Comparison of ENCODE assay signal across 9 cellular contexts in genomic region chr2:73630662-73631266, GRCh38. TPM values are rescaled to one million over a fixed set of nuclear protein-coding genes. Genes with fewer than 3 reads are reported as not detected.
A peak's percentile ranks its signal among the peaks of the same experiment; 100 is the strongest.
DNase-seq lines count a peak whose midpoint lies in the region; ATAC-seq and TF ChIP-seq lines count a peak whose summit lies in the region.
"Not testable (repeated sequence)": the region's sequence is repeated elsewhere in the genome, so short reads cannot be mapped to it uniquely, and the experiment has no call there.
"Had no signal": no experiment of that assay in that cellular context is flagged by ENCODE, and none has a peak within 500 bp of the region (broad histone marks: within the 10 kb centered on the region; RNA-seq: fewer than 3 reads in every experiment).

No MANE protein-coding gene starts in this region.

- not testable (repeated sequence) for H3K4me3 Mint-ChIP-seq in GM23338; glutamatergic neuron (ENCODE audit: unreplicated experiment); naive B cell

- not testable (repeated sequence) for H3K27me3 ChIP-seq in GM06990 (replicated peaks; ENCODE audit: control insufficient read depth, insufficient read depth, low read length); GM23338 (ENCODE audit: insufficient read depth); SK-N-SH (ENCODE audit: insufficient read depth)

- H3K36me3 Mint-ChIP-seq in GM23338 (ENCODE audit: low read depth); naive B cell: not testable (repeated sequence)
- H3K36me3 Mint-ChIP-seq in glutamatergic neuron (ENCODE audit: unreplicated experiment) = peaks cover 11% of the 10 kb centered on the region

- in situ Hi-C loops in KBM-7 (cut with MboI; ENCODE audit: low pct_unique_long_range_greater_than_20kb, low sequenced_read_pairs) = not testable (repeated sequence)

- H3K9ac ChIP-seq in SK-N-SH = not testable (repeated sequence)

- WGBS in SK-N-SH (ENCODE audit: low lambda C conversion rate) = 21% methylated on average over 2 of the region's 2 CpGs

- H3K4me2 ChIP-seq in GM23338, SK-N-SH: not testable (repeated sequence)

- not testable (repeated sequence) for H3K36me3 ChIP-seq in GM06990 (ENCODE audit: control insufficient read depth, insufficient read depth, low read length); GM23338 (ENCODE audit: insufficient read depth); SK-N-SH (replicated peaks in 1 of 2; ENCODE audit: control insufficient read depth in 1 of 2, insufficient read depth in 2 of 2, low read length in 1 of 2)

- H3K4me1 ChIP-seq in GM23338 (ENCODE audit: insufficient read depth); SK-N-SH (ENCODE audit: control insufficient read depth in 1 of 2, insufficient read depth in 2 of 2, low read depth in 1 of 2, low read length in 1 of 2): not testable (repeated sequence)

- CTCF ChIA-PET in SK-N-SH (lab: Yijun Ruan, JAX) = interaction anchor here (1.3 kb wide), 1 partner anchor 25 kb away, joined by 3 read pairs; no protein-coding TSS in a partner anchor

- POLR2A ChIA-PET in SK-N-SH (lab: Yijun Ruan, JAX) = not testable (repeated sequence)

- H2AFZ ChIP-seq in GM23338; SK-N-SH (ENCODE audit: low read depth): not testable (repeated sequence)

- H4K20me1 ChIP-seq in GM23338 (replicated peaks; ENCODE audit: insufficient read depth); SK-N-SH (ENCODE audit: insufficient read depth): not testable (repeated sequence)

- H3K4me1 Mint-ChIP-seq in GM23338; glutamatergic neuron (ENCODE audit: low read depth, unreplicated experiment); naive B cell: not testable (repeated sequence)

- not testable (repeated sequence) for H3K27ac Mint-ChIP-seq in GM23338; glutamatergic neuron (ENCODE audit: unreplicated experiment); naive B cell

- H3K9me3 Mint-ChIP-seq in GM23338; glutamatergic neuron (ENCODE audit: unreplicated experiment): not testable (repeated sequence)
- H3K9me3 Mint-ChIP-seq in naive B cell = peaks cover 0 to 14% (median 3%) of the 10 kb centered on the region in 7 donors

- ATAC-seq in GM23338 (peak; percentile 98), naive B cell (ENCODE audit: low read depth in 2 of 2) (peak; percentile 62 to 68)

- H3K9me3 ChIP-seq in SK-N-SH = not testable (repeated sequence)

- peak; percentile 65 for TF ChIP-seq CTCF in GM06990 (IDR thresholded peaks at IDR 0.05; ENCODE audit: insufficient read depth, low read length, poor library complexity, severe bottlenecking)
- TF ChIP-seq CTCF in GM23338 (conservative IDR thresholded peaks at IDR 0.05; ENCODE audit: low read depth in 2 of 2) = peak; percentile 40 to 51
- peak; percentile 46 for TF ChIP-seq CTCF in SK-N-SH (IDR thresholded peaks at IDR 0.05)
- peak; percentile 70 for TF ChIP-seq CTCF in glutamatergic neuron (IDR thresholded peaks at IDR 0.05; ENCODE audit: partially characterized antibody, unreplicated experiment)

- peak; percentile 13; the same call in 1 of the 2 replicates for TF ChIP-seq RAD21 in SK-N-SH (IDR thresholded peaks at IDR 0.05; ENCODE audit: low read length)

- not testable (repeated sequence) for TF ChIP-seq EP300 in SK-N-SH (IDR thresholded peaks at IDR 0.05; ENCODE audit: borderline replicate concordance in 1 of 2, low read depth in 1 of 2, low read length in 1 of 2)

- DNase-seq in GM06990 (ENCODE audit: extremely low read depth, insufficient read length); SK-N-SH; glutamatergic neuron: not testable (repeated sequence)
- peak; percentile 12 for DNase-seq in GM23338 (ENCODE audit: low spot score)
- peak; percentile 66 for DNase-seq in KBM-7
- peak; percentile 13 for DNase-seq in astrocyte of the hippocampus (ENCODE audit: low read depth, low spot score)
- peak; percentile 1 for DNase-seq in naive B cell

- not testable (repeated sequence) for H3K4me3 ChIP-seq in GM06990 (replicated peaks; ENCODE audit: low read depth, low read length); GM23338; SK-N-SH (ENCODE audit: low read depth in 2 of 2, low read length in 1 of 2)

- not testable (repeated sequence) for H3K79me2 ChIP-seq in GM23338 (replicated peaks; ENCODE audit: insufficient read depth); SK-N-SH (ENCODE audit: insufficient read depth)

- H3F3A ChIP-seq in GM23338 (replicated peaks; ENCODE audit: low read depth); SK-N-SH (replicated peaks; ENCODE audit: insufficient read depth): not testable (repeated sequence)

- H3K27ac ChIP-seq in GM23338 (ENCODE audit: low read depth); SK-N-SH (ENCODE audit: low read depth in 2 of 2, low read length in 1 of 2): not testable (repeated sequence)

- H3K9me2 ChIP-seq in GM23338 (ENCODE audit: insufficient read depth); SK-N-SH: not testable (repeated sequence)

- H3K27me3 Mint-ChIP-seq in GM23338 (ENCODE audit: insufficient read depth, low read depth, poor library complexity); glutamatergic neuron (ENCODE audit: unreplicated experiment); naive B cell: not testable (repeated sequence)

RNA-seq across cellular contexts. Expression of gene NAT8, which starts 11.5 kb away (rescaled TPM):
- not detected in 2 replicates for total RNA-seq in GM23338 (2014; rRNA removed; shearing (Covaris generic))
- not detected in 2 replicates for polyA plus RNA-seq in GM23338 (2016; fragmentation: Nextera tagmentation; extraction: Ambion mirVana)
- not detected in 2 replicates for polyA plus RNA-seq in SK-N-SH (2012; rRNA removed)
- not detected in 2 replicates for polyA plus RNA-seq in SK-N-SH (2012; cell fraction: cytosol; rRNA removed)
- polyA plus RNA-seq in SK-N-SH (2012; cell fraction: nucleus; rRNA removed) = not detected in 2 replicates
- not detected for total RNA-seq in glutamatergic neuron (ENCODE audit: unreplicated experiment)
- polyA plus RNA-seq in naive B cell (ENCODE audit: low read depth in 6 of 6) = not detected
- total RNA-seq: activated naive CD8-positive, alpha-beta T cell treated with anti-CD3 and anti-CD28 coated beads for 36 hours; G401 had no signal
